Comparison of ENCODE assay signal across 34 cellular contexts in genomic region chr10:122296363-122297120, GRCh38. TPM values are rescaled to one million over a fixed set of nuclear protein-coding genes. Genes with fewer than 3 reads are reported as not detected.
DNase-seq lines count a peak whose midpoint lies in the region; ATAC-seq, FAIRE-seq and TF ChIP-seq lines count a peak whose summit lies in the region.
"Had no signal": no experiment of that assay in that cellular context is flagged by ENCODE, and none has a peak within 500 bp of the region (broad histone marks: within the 10 kb centered on the region; RNA-seq: fewer than 3 reads in every experiment).

No MANE protein-coding gene starts in this region.

- TF ChIP-seq CTCF in OCI-LY3 (IDR thresholded peaks at IDR 0.05; ENCODE audit: low read depth, low read length) = no peak

- peaks cover 3% of the 10 kb centered on the region for H3K36me3 Mint-ChIP-seq in effector memory CD8-positive, alpha-beta T cell (ENCODE audit: insufficient read depth)
- H3K36me3 Mint-ChIP-seq: activated CD4-positive, alpha-beta memory T cell treated with anti-CD3 and anti-CD28 coated beads for 36 hours; CD8-positive, alpha-beta T cell; naive B cell; stimulated activated naive B cell treated with anti-CD40 and anti-IgM and Interleukin-4, amounts not matched to agents 10 μg/mL and 1 μg/mL and 100 μg/mL, for 72 hours had no signal

- no peaks in the 10 kb centered on the region for H4K20me1 ChIP-seq in OCI-LY3 (ENCODE audit: insufficient read depth, low read length)

- no peaks in the 10 kb centered on the region for H3K79me2 ChIP-seq in OCI-LY3 (ENCODE audit: low read length)
- H3K79me2 ChIP-seq: hepatocyte had no signal

- H3K9me3 ChIP-seq in OCI-LY3 (ENCODE audit: insufficient read depth, low read length) = no peaks in the 10 kb centered on the region

- H3K36me3 ChIP-seq in OCI-LY3 (replicated peaks; ENCODE audit: low read depth, low read length) = no peaks in the 10 kb centered on the region
- H3K36me3 ChIP-seq: brain microvascular endothelial cell had no signal

- H3K4me1 ChIP-seq in OCI-LY3 (ENCODE audit: low read length) = peaks cover 83% of the 10 kb centered on the region

- ATAC-seq in GM21529 (IDR thresholded peaks at IDR 0.05; ENCODE audit: unreplicated experiment) = peak; percentile 70
- ATAC-seq in effector memory CD8-positive, alpha-beta T cell (replicated peaks) = no peak
- ATAC-seq: CD8-positive, alpha-beta T cell; esophagus mucosa; foreskin keratinocyte; left ventricle myocardium superior; stimulated activated naive B cell treated with anti-CD40 and anti-IgM and Interleukin-4, amounts not matched to agents 10 μg/mL and 1 μg/mL and 100 μg/mL, for 72 hours had no signal

- no peak overlapping the region for H3K4me3 Mint-ChIP-seq in effector memory CD8-positive, alpha-beta T cell
- H3K4me3 Mint-ChIP-seq: activated CD4-positive, alpha-beta memory T cell treated with anti-CD3 and anti-CD28 coated beads for 36 hours; activated T-cell treated with anti-CD3 and anti-CD28 coated beads, Interleukin-2, amount 50 U/mL, for 24 hours; CD8-positive, alpha-beta T cell; stimulated activated naive B cell treated with anti-CD40 and anti-IgM and Interleukin-4, amounts not matched to agents 10 μg/mL and 1 μg/mL and 100 μg/mL, for 72 hours had no signal

- peaks cover 24% of the 10 kb centered on the region for H3K27me3 ChIP-seq in OCI-LY3 (ENCODE audit: low read depth, low read length)
- H3K27me3 ChIP-seq: brain microvascular endothelial cell, foreskin keratinocyte, hepatocyte had no signal

- H3K27ac ChIP-seq in OCI-LY3 (ENCODE audit: low read length) = peak overlapping the region; percentile 56
- H3K27ac ChIP-seq: brain microvascular endothelial cell, hepatocyte had no signal

- no peak for FAIRE-seq in frontal cortex (lab: Jason Lieb, UNC)
- FAIRE-seq: GM19239 had no signal

- peaks cover 0 to 19% of the 10 kb centered on the region in 2 donors for H3K27me3 Mint-ChIP-seq in effector memory CD8-positive, alpha-beta T cell
- H3K27me3 Mint-ChIP-seq: activated CD4-positive, alpha-beta memory T cell treated with anti-CD3 and anti-CD28 coated beads for 36 hours had no signal

- no peak overlapping the region for H3K27ac Mint-ChIP-seq in effector memory CD8-positive, alpha-beta T cell
- H3K27ac Mint-ChIP-seq: activated CD4-positive, alpha-beta memory T cell treated with anti-CD3 and anti-CD28 coated beads for 36 hours; activated T-cell treated with anti-CD3 and anti-CD28 coated beads, Interleukin-2, amount 50 U/mL, for 24 hours; CD8-positive, alpha-beta T cell; naive B cell; stimulated activated naive B cell treated with anti-CD40 and anti-IgM and Interleukin-4, amounts not matched to agents 10 μg/mL and 1 μg/mL and 100 μg/mL, for 72 hours had no signal

- H2AFZ ChIP-seq in OCI-LY3 (ENCODE audit: low read depth, low read length) = no peak overlapping the region
- H2AFZ ChIP-seq: hepatocyte had no signal

- no peak overlapping the region for H3K9ac ChIP-seq in OCI-LY3 (ENCODE audit: low read length)

- peak overlapping the region; percentile 89 for H3K4me2 ChIP-seq in OCI-LY3 (ENCODE audit: low read length)
- H3K4me2 ChIP-seq: hepatocyte had no signal

- H3K4me3 ChIP-seq in OCI-LY3 (ENCODE audit: low read length) = peak overlapping the region; percentile 14; the same call in 1 of the 2 replicates
- H3K4me3 ChIP-seq: hepatocyte had no signal

- no peaks in the 10 kb centered on the region for H3K9me3 Mint-ChIP-seq in effector memory CD8-positive, alpha-beta T cell
- H3K9me3 Mint-ChIP-seq: activated CD4-positive, alpha-beta memory T cell treated with anti-CD3 and anti-CD28 coated beads for 36 hours; activated T-cell treated with anti-CD3 and anti-CD28 coated beads, Interleukin-2, amount 50 U/mL, for 24 hours; CD8-positive, alpha-beta T cell; stimulated activated naive B cell treated with anti-CD40 and anti-IgM and Interleukin-4, amounts not matched to agents 10 μg/mL and 1 μg/mL and 100 μg/mL, for 72 hours had no signal

- peak; percentile 11 for DNase-seq in activated CD8-positive, alpha-beta memory T cell treated with anti-CD3 and anti-CD28 coated beads for 24 hours
- no peak for DNase-seq in activated CD8-positive, alpha-beta memory T cell treated with anti-CD3 and anti-CD28 coated beads, Interleukin-2, amount 50 U/mL, for 4 hours
- DNase-seq in left kidney (ENCODE audit: low read depth, low spot score) (peak; percentile 38), frontal cortex (ENCODE audit: low spot score in 2 of 2) (no peak), DMS114 treated with DMSO at 0.1 percent for 48 hours (lab: John Stamatoyannopoulos, UW; ENCODE audit: unreplicated experiment) (no peak)
- DNase-seq in effector memory CD8-positive, alpha-beta T cell = no peak
- DNase-seq: 8988T; activated CD4-positive, alpha-beta memory T cell treated with anti-CD3 and anti-CD28 coated beads for 36 hours; activated CD4-positive, CD25-positive, alpha-beta regulatory T cell; activated naive CD4-positive, alpha-beta T cell; activated T-cell treated with anti-CD3 and anti-CD28 coated beads, Interleukin-2, amount 50 U/mL, for 24 hours; AML-193; brain microvascular endothelial cell; CD8-positive, alpha-beta T cell; effector memory CD4-positive, alpha-beta T cell; foreskin keratinocyte; GOT3; KBM-7; left ventricle myocardium superior; MM.1S; naive B cell; NCI-H1436; NCI-H446 treated with DMSO at 0.1 percent for 48 hours; nucleus accumbens; SHP77; stimulated activated CD4-positive, alpha-beta T cell treated with anti-CD3 and anti-CD28 coated beads, Interleukin-4, amount 100 ng/mL, for 24 hours; stimulated activated naive B cell treated with anti-CD40 and anti-IgM and Interleukin-4, amounts not matched to agents 10 μg/mL and 1 μg/mL and 100 μg/mL, for 72 hours had no signal

- H3K4me1 Mint-ChIP-seq in effector memory CD8-positive, alpha-beta T cell (ENCODE audit: low read depth in 2 of 2) = peaks cover 15 to 17% of the 10 kb centered on the region in 2 donors

RNA-seq across cellular contexts. Expression of gene BTBD16, which starts 25.4 kb away (rescaled TPM):
- not detected for total RNA-seq in frontal cortex
- total RNA-seq: activated CD4-positive, alpha-beta memory T cell treated with anti-CD3 and anti-CD28 coated beads for 36 hours; CD8-positive, alpha-beta T cell; G401; left ventricle myocardium superior; temporal lobe had no signal

Comparison
In these comparisons a context has a peak if more than half of its experiments do, and no peak if none do; other contexts are left out.
1. DNase-seq: peak in activated CD8-positive, alpha-beta memory T cell treated with anti-CD3 and anti-CD28 coated beads for 24 hours (single experiment) and left kidney (single experiment); none in activated CD8-positive, alpha-beta memory T cell treated with anti-CD3 and anti-CD28 coated beads, Interleukin-2, amount 50 U/mL, for 4 hours (single experiment), effector memory CD8-positive, alpha-beta T cell (0 of 3), frontal cortex (0 of 2) and DMS114 treated with DMSO at 0.1 percent for 48 hours (single experiment).